Comparison of ENCODE assay signal across 13 cellular contexts in genomic region chr19:58356971-58357797, GRCh38. TPM values are rescaled to one million over a fixed set of nuclear protein-coding genes. Genes with fewer than 3 reads are reported as not detected.
DNase-seq lines count a peak whose midpoint lies in the region; ATAC-seq and TF ChIP-seq lines count a peak whose summit lies in the region.
"Had no signal": no experiment of that assay in that cellular context is flagged by ENCODE, and none has a peak within 500 bp of the region (broad histone marks: within the 10 kb centered on the region; RNA-seq: fewer than 3 reads in every experiment).

No MANE protein-coding gene starts in this region.

- H3K4me2 ChIP-seq in BLaER1 treated with 17β-estradiol and CSF1 and Interleukin-3, amounts not matched to agents 10 nM and 100 nM: peak overlapping the region; percentile 80 to 98 (median 94)

- peaks cover 0 to 26% (median 13%) of the 10 kb centered on the region in 11 experiments; a peak in 16 of 22 replicates for H3K36me3 ChIP-seq in BLaER1 treated with 17β-estradiol and CSF1 and Interleukin-3, amounts not matched to agents 10 nM and 100 nM
- H3K36me3 ChIP-seq in NT2/D1 (ENCODE audit: insufficient read depth, insufficient read length, low read length) (peaks cover 23% of the 10 kb centered on the region), esophagus squamous epithelium (no peaks in the 10 kb centered on the region), psoas muscle (ENCODE audit: insufficient read depth in 1 of 2, low read depth in 1 of 2) (no peaks in the 10 kb centered on the region)

- ATAC-seq in psoas muscle: peak in 2 of 4 donors; percentile 3 to 20
- ATAC-seq in GM21447 (IDR thresholded peaks at IDR 0.05; ENCODE audit: unreplicated experiment): no peak
- ATAC-seq in HG02981 (IDR thresholded peaks at IDR 0.05; ENCODE audit: unreplicated experiment): no peak
- no peak for ATAC-seq in GM19023 (IDR thresholded peaks at IDR 0.05; ENCODE audit: unreplicated experiment)

- intact Hi-C loops in esophagus squamous epithelium (cut with DNase I) (no loop called here), psoas muscle (cut with DNase I) (no loop called here)

- no peaks in the 10 kb centered on the region for H3K9me3 ChIP-seq in BLaER1 treated with 17β-estradiol and CSF1 and Interleukin-3, amounts not matched to agents 10 nM and 100 nM (replicated peaks in 1 of 11)
- no peaks in the 10 kb centered on the region for H3K9me3 ChIP-seq in NT2/D1 (ENCODE audit: insufficient read depth, low read length)
- peaks cover 0 to 10% (median 0%) of the 10 kb centered on the region in 3 donors for H3K9me3 ChIP-seq in esophagus squamous epithelium
- H3K9me3 ChIP-seq in psoas muscle: no peaks in the 10 kb centered on the region
- H3K9me3 ChIP-seq: MG63 had no signal

- peak overlapping the region; percentile 31 to 64 (median 46); a peak in 18 of 20 replicates for H3K4me3 ChIP-seq in BLaER1 treated with 17β-estradiol and CSF1 and Interleukin-3, amounts not matched to agents 10 nM and 100 nM
- no peak overlapping the region for H3K4me3 ChIP-seq in NT2/D1 (ENCODE audit: insufficient read length, low read depth)
- peak overlapping the region in 3 of 4 donors; percentile 28 to 60 (median 36) for H3K4me3 ChIP-seq in esophagus squamous epithelium
- H3K4me3 ChIP-seq in psoas muscle: peak overlapping the region; percentile 59
- H3K4me3 ChIP-seq: MG63 had no signal

- 64 to 92% methylated on average over 2 to 34 of the region's 59 CpGs for WGBS in esophagus squamous epithelium, 2 donors
- WGBS in psoas muscle, 3 donors: 29 to 66% (median 41%) methylated on average over 46 to 59 of the region's 59 CpGs

- TF ChIP-seq CTCF in esophagus squamous epithelium (IDR thresholded peaks at IDR 0.05) (no peak), psoas muscle (IDR thresholded peaks at IDR 0.05) (no peak)

- H4K20me1 ChIP-seq in BLaER1 treated with 17β-estradiol and CSF1 and Interleukin-3, amounts not matched to agents 10 nM and 100 nM: peaks cover 3 to 60% (median 49%) of the 10 kb centered on the region in 11 experiments

- H3K27ac ChIP-seq in BLaER1 treated with 17β-estradiol and CSF1 and Interleukin-3, amounts not matched to agents 10 nM and 100 nM: no peak overlapping the region; a peak in 1 of 22 replicates
- H3K27ac ChIP-seq in esophagus squamous epithelium (no peak overlapping the region), psoas muscle (no peak overlapping the region)

- no peak for TF ChIP-seq POLR2A in esophagus squamous epithelium (IDR thresholded peaks at IDR 0.05)

- peaks cover 31 to 39% (median 35%) of the 10 kb centered on the region in 11 experiments for H3K27me3 ChIP-seq in BLaER1 treated with 17β-estradiol and CSF1 and Interleukin-3, amounts not matched to agents 10 nM and 100 nM
- H3K27me3 ChIP-seq in NT2/D1 (ENCODE audit: insufficient read depth, insufficient read length): no peaks in the 10 kb centered on the region
- H3K27me3 ChIP-seq in esophagus squamous epithelium: peaks cover 0 to 24% (median 0%) of the 10 kb centered on the region in 4 donors
- H3K27me3 ChIP-seq in psoas muscle (ENCODE audit: insufficient read depth in 3 of 3, low read length in 2 of 3): peaks cover 0 to 15% (median 0%) of the 10 kb centered on the region in 3 donors
- H3K27me3 ChIP-seq: MG63 had no signal

- DNase-seq in NT2/D1 (ENCODE audit: low read depth, low spot score) (no peak), esophagus squamous epithelium (lab: John Stamatoyannopoulos, UW) (no peak), psoas muscle (no peak), SIG-M5 (lab: John Stamatoyannopoulos, UW) (no peak)
- DNase-seq: DMS 273 treated with DMSO at 0.1 percent for 48 hours; effector CD4-positive, alpha-beta T cell; MG63; NCI-H69; SW 1271 had no signal

- peaks cover 28 to 66% (median 49%) of the 10 kb centered on the region in 10 experiments for H3K4me1 ChIP-seq in BLaER1 treated with 17β-estradiol and CSF1 and Interleukin-3, amounts not matched to agents 10 nM and 100 nM
- H3K4me1 ChIP-seq in NT2/D1 (ENCODE audit: insufficient read depth, insufficient read length): peaks cover 10% of the 10 kb centered on the region
- peaks cover 7 to 36% (median 10%) of the 10 kb centered on the region in 3 donors for H3K4me1 ChIP-seq in esophagus squamous epithelium
- H3K4me1 ChIP-seq in psoas muscle: peaks cover 5% of the 10 kb centered on the region

- H3K9ac ChIP-seq in BLaER1 treated with 17β-estradiol and CSF1 and Interleukin-3, amounts not matched to agents 10 nM and 100 nM: peak overlapping the region in 8 of 11 experiments; percentile 20 to 57 (median 48); a peak in 10 of 22 replicates
- peak overlapping the region; percentile 42 for H3K9ac ChIP-seq in NT2/D1 (ENCODE audit: insufficient read length, low read depth)

RNA-seq across cellular contexts. Expression of gene A1BG, which starts 3.9 kb away (rescaled TPM):
- 10 to 100 TPM in 2 of 4 donors, 1 to 10 TPM in 1, not detected in 1; 1.1 to 25.1 (median 13.9) TPM for total RNA-seq in esophagus squamous epithelium
- total RNA-seq in psoas muscle: 1 to 10 TPM; 1.6 to 5.4 (median 3.8) TPM
- 10 to 100 TPM in 2 of 3 donors, 1 to 10 TPM in 1; 5.2 to 12.0 (median 10.0) TPM for polyA plus RNA-seq in psoas muscle

RNA-seq across cellular contexts. Expression of gene ZNF497, which starts 5.4 kb away (rescaled TPM):
- total RNA-seq in esophagus squamous epithelium (1 to 10 TPM in 3 of 4 donors, under 1 TPM in 1; 0.87 to 1.9 (median 1.4) TPM), psoas muscle (under 1 TPM; 0.08 to 0.30 (median 0.18) TPM)
- under 1 TPM; 0.13 to 0.43 (median 0.30) TPM for polyA plus RNA-seq in psoas muscle

RNA-seq across cellular contexts. Expression of gene ZNF837, which starts 23.6 kb away (rescaled TPM):
- total RNA-seq in esophagus squamous epithelium: 1 to 10 TPM; 2.4 to 6.7 (median 3.3) TPM
- under 1 TPM; 0.10 to 0.34 (median 0.20) TPM for total RNA-seq in psoas muscle
- under 1 TPM; 0.08 to 0.33 (median 0.24) TPM for polyA plus RNA-seq in psoas muscle

RNA-seq across cellular contexts. Expression of gene RPS5, which starts 29.9 kb away (rescaled TPM):
- 1,000 to 10,000 TPM; 1,292 to 2,917 (median 1,952) TPM for total RNA-seq in esophagus squamous epithelium
- total RNA-seq in psoas muscle: 100 to 1,000 TPM; 513 to 839 (median 740) TPM
- 1,000 to 10,000 TPM; 1,118 to 2,384 (median 1,312) TPM for polyA plus RNA-seq in psoas muscle

RNA-seq across cellular contexts. Expression of gene ZSCAN22, which starts 30.4 kb away (rescaled TPM):
- total RNA-seq in esophagus squamous epithelium (1 to 10 TPM; 2.2 to 3.2 (median 2.9) TPM), psoas muscle (1 to 10 TPM; 2.0 to 3.1 (median 2.4) TPM)
- polyA plus RNA-seq in psoas muscle: 1 to 10 TPM; 1.1 to 1.8 (median 1.8) TPM
